ENCODE assay signal across 24 cellular contexts in the genomic region with DNA sequence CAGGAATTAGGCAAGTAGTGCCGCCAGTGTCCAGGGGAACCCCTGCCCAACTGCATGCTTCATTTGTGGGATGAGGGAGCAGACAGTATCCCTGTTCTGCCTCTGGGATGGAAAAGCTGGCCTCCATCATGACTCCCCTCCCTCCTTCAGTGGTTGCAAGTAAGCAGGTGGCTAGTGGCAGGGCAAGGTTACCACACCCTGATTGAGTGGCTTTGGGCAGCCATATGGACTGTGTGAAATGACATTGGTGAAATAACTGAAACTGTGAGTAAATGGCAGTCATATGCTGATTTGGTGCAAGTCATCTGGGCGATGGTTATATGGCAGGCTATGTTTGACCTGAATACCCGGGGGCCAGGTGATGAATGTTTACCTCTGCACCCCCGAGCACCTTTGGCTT. TPM values are rescaled to one million over a fixed set of nuclear protein-coding genes. Genes with fewer than 3 reads are reported as not detected.
DNase-seq lines count a peak whose midpoint lies in the region; ATAC-seq and TF ChIP-seq lines count a peak whose summit lies in the region.
"Had no signal": no experiment of that assay in that cellular context is flagged by ENCODE, and none has a peak within 500 bp of the region (broad histone marks: within the 10 kb centered on the region; RNA-seq: fewer than 3 reads in every experiment).

No MANE protein-coding gene starts in this region.

- H2AK5ac ChIP-seq in IMR-90 (ENCODE audit: low read depth, low read length): no peak overlapping the region

- no peak overlapping the region for H3K4me3 Mint-ChIP-seq in progenitor cell of endocrine pancreas (ENCODE audit: low read depth)
- H3K4me3 Mint-ChIP-seq: CD14-positive monocyte; CD4-positive, alpha-beta T cell; CD8-positive, alpha-beta memory T cell had no signal

- no peak overlapping the region for H2AK9ac ChIP-seq in IMR-90 (replicated peaks; ENCODE audit: low read depth, low read length, poor library complexity)

- WGBS in IMR-90 (ENCODE audit: extremely low coverage in 2 of 2, insufficient read length in 1 of 2), 2 experiments: 100% methylated on average over 2 of the region's 4 CpGs; no CpG with 5 or more reads in 1 of the 2 experiments

- dilution Hi-C loops in IMR-90 (cut with HindIII; ENCODE audit: low sequenced_read_pairs, unreplicated experiment): no loop called here

- H3K14ac ChIP-seq in IMR-90 (replicated peaks; ENCODE audit: low read depth, low read length): no peak overlapping the region

- H3K9me3 ChIP-seq in IMR-90 (ENCODE audit: control insufficient read depth, insufficient read depth, low read length): no peaks in the 10 kb centered on the region
- no peaks in the 10 kb centered on the region for H3K9me3 ChIP-seq in osteoblast (ENCODE audit: low read depth, low read length)
- H3K9me3 ChIP-seq: A549, BE2C had no signal

- no peak for TF ChIP-seq POLR2A in IMR-90 (IDR thresholded peaks at IDR 0.05; ENCODE audit: low read depth, low read length)

- no peak overlapping the region for H4K5ac ChIP-seq in IMR-90 (ENCODE audit: low read depth, low read length)

- TF ChIP-seq CTCF in IMR-90 (conservative IDR thresholded peaks at IDR 0.05; ENCODE audit: low read depth, low read length): no peak
- no peak for TF ChIP-seq CTCF in osteoblast (IDR thresholded peaks at IDR 0.05; ENCODE audit: extremely low read depth, low read depth, low read length)
- no peak for TF ChIP-seq CTCF in progenitor cell of endocrine pancreas (IDR thresholded peaks at IDR 0.05; ENCODE audit: unreplicated experiment)

- H3K27ac Mint-ChIP-seq in progenitor cell of endocrine pancreas: no peak overlapping the region
- H3K27ac Mint-ChIP-seq: CD14-positive monocyte; CD4-positive, alpha-beta T cell had no signal

- no peaks in the 10 kb centered on the region for H3K4me1 Mint-ChIP-seq in progenitor cell of endocrine pancreas (ENCODE audit: low read depth)
- H3K4me1 Mint-ChIP-seq: CD14-positive monocyte; CD8-positive, alpha-beta memory T cell had no signal

- no peak overlapping the region for H3K9ac ChIP-seq in IMR-90 (ENCODE audit: low read depth, low read length)
- H3K9ac ChIP-seq: BLaER1 treated with 17β-estradiol and CSF1 and Interleukin-3, amounts not matched to agents 10 nM and 100 nM; GM23248 had no signal

- H3K27me3 Mint-ChIP-seq in progenitor cell of endocrine pancreas: no peaks in the 10 kb centered on the region
- H3K27me3 Mint-ChIP-seq: CD4-positive, alpha-beta T cell; CD8-positive, alpha-beta memory T cell had no signal

- no peaks in the 10 kb centered on the region; the same call in 1 of the 2 replicates for H3K9me1 ChIP-seq in IMR-90 (ENCODE audit: insufficient read depth, low read length)

- CTCF ChIA-PET in IMR-90 (lab: Yijun Ruan, JAX): no interaction called here

- H3K4me3 ChIP-seq in IMR-90 (ENCODE audit: insufficient read depth, low read depth, low read length) (no peak overlapping the region), osteoblast (ENCODE audit: insufficient read depth, low read length) (no peak overlapping the region)
- H3K4me3 ChIP-seq: A549; BLaER1 treated with 17β-estradiol and CSF1 and Interleukin-3, amounts not matched to agents 10 nM and 100 nM; GM12878; GM23248 had no signal

- H3K27me3 ChIP-seq in IMR-90 (ENCODE audit: control insufficient read depth, insufficient read depth, low read length): no peaks in the 10 kb centered on the region
- H3K27me3 ChIP-seq in osteoblast (ENCODE audit: insufficient read depth, low read length): no peaks in the 10 kb centered on the region
- H3K27me3 ChIP-seq: BE2C; BLaER1 treated with 17β-estradiol and CSF1 and Interleukin-3, amounts not matched to agents 10 nM and 100 nM had no signal

- H4K91ac ChIP-seq in IMR-90 (ENCODE audit: insufficient read depth, low read depth, low read length): no peak overlapping the region; the same call in 1 of the 2 replicates

- intact Hi-C loops in IMR-90 (cut with micrococcal nuclease) (no loop called here), left colon (cut with DNase I, micrococcal nuclease) (no loop called here)

- H3K27ac ChIP-seq in IMR-90 (ENCODE audit: insufficient read depth, low read length) (no peak overlapping the region), osteoblast (ENCODE audit: low read depth, low read length) (no peak overlapping the region)
- H3K27ac ChIP-seq: BLaER1 treated with 17β-estradiol and CSF1 and Interleukin-3, amounts not matched to agents 10 nM and 100 nM; GM23248 had no signal

- in situ Hi-C loops in IMR-90 (cut with MboI; ENCODE audit: low sequenced_read_pairs): no loop called here

- peaks cover 6% of the 10 kb centered on the region for H3K36me3 Mint-ChIP-seq in progenitor cell of endocrine pancreas (ENCODE audit: insufficient read depth)

- no peak overlapping the region for H3K18ac ChIP-seq in IMR-90 (ENCODE audit: low read depth, low read length)

- no peak overlapping the region for H3K23ac ChIP-seq in IMR-90 (ENCODE audit: low read depth, low read length)

- H3K36me3 ChIP-seq in IMR-90 (ENCODE audit: control insufficient read depth, insufficient read depth, low read length) (peaks cover 14% of the 10 kb centered on the region), osteoblast (ENCODE audit: insufficient read depth, low read length) (peaks cover 18% of the 10 kb centered on the region)

- no peaks in the 10 kb centered on the region for H3K9me3 Mint-ChIP-seq in progenitor cell of endocrine pancreas (ENCODE audit: low read depth)
- H3K9me3 Mint-ChIP-seq: CD4-positive, alpha-beta T cell; CD8-positive, alpha-beta memory T cell had no signal

- H2BK120ac ChIP-seq in IMR-90 (ENCODE audit: low read depth, low read length): no peak overlapping the region

- H3K4me2 ChIP-seq in IMR-90 (ENCODE audit: low read depth, low read length) (no peak overlapping the region), osteoblast (ENCODE audit: insufficient read depth, low read length) (no peak overlapping the region)
- H3K4me2 ChIP-seq: A549; BLaER1 treated with 17β-estradiol and CSF1 and Interleukin-3, amounts not matched to agents 10 nM and 100 nM had no signal

- no peaks in the 10 kb centered on the region for H3K79me1 ChIP-seq in IMR-90 (ENCODE audit: low read depth in 1 of 2, low read length in 2 of 2)

- no peak overlapping the region for H2BK15ac ChIP-seq in IMR-90 (ENCODE audit: low read depth, low read length)

- no peak overlapping the region for H2BK5ac ChIP-seq in IMR-90 (ENCODE audit: low read depth, low read length, poor library complexity, severe bottlenecking)

- H2BK20ac ChIP-seq in IMR-90 (ENCODE audit: low read depth, low read length): no peak overlapping the region

- no peak overlapping the region for H4K8ac ChIP-seq in IMR-90 (ENCODE audit: low read depth in 2 of 2, low read length in 2 of 2)

- BruUV-seq in IMR-90 (replicated peaks; lab: Mats Ljungman, UMichigan): no TSS peak

- DNase-seq in IMR-90 (no peak), left colon (no peak), myocyte (ENCODE audit: low read depth) (peak; percentile 54), osteoblast (ENCODE audit: insufficient read length, low spot score, missing footprints) (peak; percentile 8), NCI-H1105 (lab: John Stamatoyannopoulos, UW) (no peak), progenitor cell of endocrine pancreas (ENCODE audit: low spot score, unreplicated experiment) (no peak)
- DNase-seq: 8988T; ACHN; AML-193; CD4-positive, alpha-beta T cell; CD8-positive, alpha-beta memory T cell; DMS 273 treated with DMSO at 0.1 percent for 48 hours; DMS79; EL; GDM1; GM23248; H7; HCEC 1CT had no signal

- POLR2A ChIA-PET in IMR-90 (lab: Charles Lee; ENCODE audit: unreplicated experiment): no interaction called here

- H2AFZ ChIP-seq in IMR-90 (replicated peaks; ENCODE audit: low read length, poor library complexity): no peak overlapping the region
- no peak overlapping the region for H2AFZ ChIP-seq in osteoblast (ENCODE audit: low read length)
- H2AFZ ChIP-seq: GM23248 had no signal

- no peak overlapping the region for H3K56ac ChIP-seq in IMR-90 (ENCODE audit: extremely low read depth, insufficient read depth, low read length)

- ATAC-seq in IMR-90 (ENCODE audit: low read depth): no peak
- peak; percentile 52 for ATAC-seq in left colon
- ATAC-seq in HG03095 (IDR thresholded peaks at IDR 0.05; ENCODE audit: unreplicated experiment): no peak
- ATAC-seq: A549, GM12878 had no signal

- H4K20me1 ChIP-seq in IMR-90 (ENCODE audit: insufficient read depth, low read length): no peaks in the 10 kb centered on the region
- H4K20me1 ChIP-seq in osteoblast (ENCODE audit: insufficient read depth, low read length): no peaks in the 10 kb centered on the region

- no peak for TF ChIP-seq RAD21 in IMR-90 (IDR thresholded peaks at IDR 0.05; ENCODE audit: low read length)

- no peaks in the 10 kb centered on the region for H3K79me2 ChIP-seq in osteoblast (ENCODE audit: insufficient read depth, low read length)

- H3K4me1 ChIP-seq in IMR-90 (ENCODE audit: control insufficient read depth, insufficient read depth, low read length) (no peaks in the 10 kb centered on the region), osteoblast (ENCODE audit: insufficient read depth, low read length) (peaks cover 3% of the 10 kb centered on the region)
- H3K4me1 ChIP-seq: BLaER1 treated with 17β-estradiol and CSF1 and Interleukin-3, amounts not matched to agents 10 nM and 100 nM had no signal

- 0 out of 2 replicates have a peak overlapping the region, but pooled peaks have one; percentile 40 for H3K4ac ChIP-seq in IMR-90 (ENCODE audit: low read depth, low read length)

TF ChIP-seq in IMR-90, 13 proteins besides CTCF, POLR2A, EP300 and RAD21:
- TF ChIP-seq RFX5 (IDR thresholded peaks at IDR 0.05; ENCODE audit: low read depth, low read length) (no peak), BHLHE40 (IDR thresholded peaks at IDR 0.05; ENCODE audit: low read depth, low read length) (no peak)

RNA-seq across cellular contexts. Expression of a gene that starts 33.0 kb away (rescaled TPM):
- 40.9 and 51.4 TPM in 2 replicates for total RNA-seq in IMR-90 (2012; rRNA removed)
- polyA plus RNA-seq in IMR-90 (2012; rRNA removed): 61.5 and 68.6 TPM in 2 replicates
- 50.9 and 52.6 TPM in 2 replicates for polyA plus RNA-seq in IMR-90 (2012; cell fraction: cytosol; rRNA removed)
- 12.9 and 36.9 TPM in 2 replicates for polyA plus RNA-seq in IMR-90 (2012; cell fraction: nucleus; rRNA removed; ENCODE audit: low replicate concordance)
- 10 to 100 TPM; 40.7 to 45.6 TPM for total RNA-seq in left colon
- total RNA-seq in myocyte: 65.9 and 66.5 TPM in 2 replicates
- 85.0 TPM for polyA plus RNA-seq in myocyte (2012)
- 63.9 and 71.3 TPM in 2 replicates for total RNA-seq in osteoblast
- total RNA-seq in progenitor cell of endocrine pancreas: 49.4 and 55.8 TPM in 2 replicates

Comparison
In these comparisons a context has a peak if more than half of its experiments do, and no peak if none do; other contexts are left out.
1. DNase-seq: peak in myocyte (single experiment) and osteoblast (single experiment); none in IMR-90 (single experiment), left colon (0 of 2), NCI-H1105 (single experiment) and progenitor cell of endocrine pancreas (single experiment).